In genomic region chr11:120208777-120209176, GRCh38 we compare ENCODE assay signal across 10 cellular contexts. TPM values are rescaled to one million over a fixed set of nuclear protein-coding genes. Genes with fewer than 3 reads are reported as not detected.
DNase-seq lines count a peak whose midpoint lies in the region; ATAC-seq and TF ChIP-seq lines count a peak whose summit lies in the region.
"Had no signal": no experiment of that assay in that cellular context is flagged by ENCODE, and none has a peak within 500 bp of the region (broad histone marks: within the 10 kb centered on the region; RNA-seq: fewer than 3 reads in every experiment).

No MANE protein-coding gene starts in this region.

- TF ChIP-seq CTCF in fibroblast of mammary gland (conservative IDR thresholded peaks at IDR 0.05; ENCODE audit: control insufficient read depth, insufficient read depth, low read depth, low read length): no peak
- TF ChIP-seq CTCF in progenitor cell of endocrine pancreas (IDR thresholded peaks at IDR 0.05; ENCODE audit: unreplicated experiment): no peak

- no peak overlapping the region for H3K27ac Mint-ChIP-seq in progenitor cell of endocrine pancreas

- no peak overlapping the region for H3K4me3 ChIP-seq in fibroblast of mammary gland (ENCODE audit: control insufficient read depth, low read depth, low read length)
- H3K4me3 ChIP-seq: SK-N-MC, tibial artery had no signal

- peak overlapping the region; percentile 4 for H3K4me3 Mint-ChIP-seq in progenitor cell of endocrine pancreas (ENCODE audit: low read depth)

- ATAC-seq in GM19455 (IDR thresholded peaks at IDR 0.05; ENCODE audit: unreplicated experiment) (no peak), HG02884 (IDR thresholded peaks at IDR 0.05; ENCODE audit: unreplicated experiment) (no peak), HG02623 (IDR thresholded peaks at IDR 0.05; ENCODE audit: unreplicated experiment) (no peak)

- no peaks in the 10 kb centered on the region for H3K36me3 Mint-ChIP-seq in progenitor cell of endocrine pancreas (ENCODE audit: insufficient read depth)

- peaks cover 55% of the 10 kb centered on the region for H3K27me3 Mint-ChIP-seq in progenitor cell of endocrine pancreas

- no peaks in the 10 kb centered on the region for H3K9me3 Mint-ChIP-seq in progenitor cell of endocrine pancreas (ENCODE audit: low read depth)

- DNase-seq in EH (ENCODE audit: low read depth): peak; percentile 81
- DNase-seq in RPMI7951 (ENCODE audit: low read depth): peak; percentile 88
- peak; percentile 91 for DNase-seq in fibroblast of mammary gland (ENCODE audit: low read depth)
- no peak for DNase-seq in progenitor cell of endocrine pancreas (ENCODE audit: low spot score, unreplicated experiment)
- DNase-seq in mesenteric fat pad (ENCODE audit: low spot score): no peak

- H3K4me1 Mint-ChIP-seq in progenitor cell of endocrine pancreas (ENCODE audit: low read depth): peaks cover 20% of the 10 kb centered on the region

RNA-seq across cellular contexts. Expression of gene OAF, which starts 2.1 kb away (rescaled TPM):
- total RNA-seq in RPMI7951 (2014; rRNA removed; shearing (Covaris generic)): 41.9 and 47.0 TPM in 2 replicates
- total RNA-seq in progenitor cell of endocrine pancreas: 6.5 and 6.6 TPM in 2 replicates
- 68.4 TPM for total RNA-seq in mesenteric fat pad

RNA-seq across cellular contexts. Expression of gene POU2F3, which starts 31.2 kb away (rescaled TPM):
- total RNA-seq in RPMI7951 (2014; rRNA removed; shearing (Covaris generic)): not detected in 2 replicates
- total RNA-seq in progenitor cell of endocrine pancreas: 0.09 TPM in 1 of 2 replicates, not detected in the other
- 0.19 TPM for total RNA-seq in mesenteric fat pad

Comparison
In these comparisons a context has a peak if more than half of its experiments do, and no peak if none do; other contexts are left out.
1. DNase-seq: peak in EH (single experiment), RPMI7951 (single experiment) and fibroblast of mammary gland (single experiment); none in progenitor cell of endocrine pancreas (single experiment) and mesenteric fat pad (single experiment).